ENCODE assay signal across 10 cellular contexts in genomic region chr19:16429066-16429758, GRCh38. TPM values are rescaled to one million over a fixed set of nuclear protein-coding genes. Genes with fewer than 3 reads are reported as not detected.
DNase-seq lines count a peak whose midpoint lies in the region; ATAC-seq and TF ChIP-seq lines count a peak whose summit lies in the region.
"Had no signal": no experiment of that assay in that cellular context is flagged by ENCODE, and none has a peak within 500 bp of the region (broad histone marks: within the 10 kb centered on the region; RNA-seq: fewer than 3 reads in every experiment).

No MANE protein-coding gene starts in this region.

- peak; percentile 39 for ATAC-seq in activated naive CD8-positive, alpha-beta T cell treated with anti-CD3 and anti-CD28 coated beads, Interleukin-2, amount 10 ng/mL, durations not matched to agents 7 days and 5 days (ENCODE audit: low read depth)
- peak; percentile 85 to 94 (median 88) for ATAC-seq in right lobe of liver
- ATAC-seq in upper lobe of left lung (ENCODE audit: low FRiP score in 2 of 2) = peak; percentile 29 to 77

- H3K36me3 ChIP-seq in mammary epithelial cell (ENCODE audit: insufficient read depth, low read length) = peaks cover 2% of the 10 kb centered on the region
- peaks cover 0 to 46% (median 23%) of the 10 kb centered on the region in 4 donors for H3K36me3 ChIP-seq in right lobe of liver
- H3K36me3 ChIP-seq in upper lobe of left lung = peaks cover 0 to 80% (median 54%) of the 10 kb centered on the region in 4 donors

- H3K4me2 ChIP-seq in mammary epithelial cell (ENCODE audit: insufficient read depth, low read depth, low read length) = no peak overlapping the region

- peaks cover 9% of the 10 kb centered on the region for H3K36me3 Mint-ChIP-seq in activated naive CD8-positive, alpha-beta T cell treated with anti-CD3 and anti-CD28 coated beads, Interleukin-2, amount 10 ng/mL, durations not matched to agents 7 days and 5 days
- H3K36me3 Mint-ChIP-seq in activated naive CD8-positive, alpha-beta T cell treated with anti-CD3 and anti-CD28 coated beads for 36 hours = peaks cover 15% of the 10 kb centered on the region

- no peaks in the 10 kb centered on the region for H3K27me3 ChIP-seq in mammary epithelial cell (ENCODE audit: insufficient read depth, low read length)
- H3K27me3 ChIP-seq in right lobe of liver = no peaks in the 10 kb centered on the region
- H3K27me3 ChIP-seq in upper lobe of left lung = no peaks in the 10 kb centered on the region
- H3K27me3 ChIP-seq: tibial artery had no signal

- TF ChIP-seq POLR2A in right lobe of liver (IDR thresholded peaks at IDR 0.05) (no peak), upper lobe of left lung (IDR thresholded peaks at IDR 0.05) (no peak)

- no peaks in the 10 kb centered on the region for H3K9me3 Mint-ChIP-seq in activated naive CD8-positive, alpha-beta T cell treated with anti-CD3 and anti-CD28 coated beads, Interleukin-2, amount 10 ng/mL, durations not matched to agents 7 days and 5 days
- no peaks in the 10 kb centered on the region for H3K9me3 Mint-ChIP-seq in activated naive CD8-positive, alpha-beta T cell treated with anti-CD3 and anti-CD28 coated beads for 36 hours

- 9% methylated on average over 9 of the region's 13 CpGs for WGBS in mammary epithelial cell (ENCODE audit: low coverage, missing lambda C conversion rate)
- 18% methylated on average over 5 of the region's 13 CpGs for WGBS in right lobe of liver (ENCODE audit: insufficient coverage, low coverage, low lambda C conversion rate, missing lambda C conversion rate)
- 52 to 68% methylated on average over 7 to 11 of the region's 13 CpGs for WGBS in upper lobe of left lung, 2 donors

- no peaks in the 10 kb centered on the region for H4K20me1 ChIP-seq in mammary epithelial cell (ENCODE audit: insufficient read depth, low read length)

- H3K4me1 ChIP-seq in mammary epithelial cell (ENCODE audit: insufficient read depth, low read length) (peaks cover 14% of the 10 kb centered on the region), right lobe of liver (no peaks in the 10 kb centered on the region), upper lobe of left lung (peaks cover 0 to 11% (median 7%) of the 10 kb centered on the region in 4 donors)

- no TSS peak for BruUV-seq in mammary epithelial cell (replicated peaks; lab: Mats Ljungman, UMichigan)

- peaks cover 8% of the 10 kb centered on the region for H3K4me1 Mint-ChIP-seq in activated naive CD8-positive, alpha-beta T cell treated with anti-CD3 and anti-CD28 coated beads, Interleukin-2, amount 10 ng/mL, durations not matched to agents 7 days and 5 days
- peaks cover 1% of the 10 kb centered on the region for H3K4me1 Mint-ChIP-seq in activated naive CD8-positive, alpha-beta T cell treated with anti-CD3 and anti-CD28 coated beads for 36 hours

- H3K4me3 Mint-ChIP-seq in activated naive CD8-positive, alpha-beta T cell treated with anti-CD3 and anti-CD28 coated beads, Interleukin-2, amount 10 ng/mL, durations not matched to agents 7 days and 5 days = no peak overlapping the region
- no peak overlapping the region for H3K4me3 Mint-ChIP-seq in activated naive CD8-positive, alpha-beta T cell treated with anti-CD3 and anti-CD28 coated beads for 36 hours

- H3K9ac ChIP-seq in mammary epithelial cell (ENCODE audit: insufficient read depth, low read length) = no peak overlapping the region

- CTCF ChIA-PET in mammary epithelial cell (lab: Charles Lee; ENCODE audit: low non-redundant PET) = interaction anchor here (0.6 kb wide), 1 partner anchor 28 kb away, joined by 3 read pairs; no protein-coding TSS in a partner anchor

- no peaks in the 10 kb centered on the region for H3K27me3 Mint-ChIP-seq in activated naive CD8-positive, alpha-beta T cell treated with anti-CD3 and anti-CD28 coated beads, Interleukin-2, amount 10 ng/mL, durations not matched to agents 7 days and 5 days
- no peaks in the 10 kb centered on the region for H3K27me3 Mint-ChIP-seq in activated naive CD8-positive, alpha-beta T cell treated with anti-CD3 and anti-CD28 coated beads for 36 hours

- intact Hi-C loops in mammary epithelial cell (cut with micrococcal nuclease) (no loop called here), right lobe of liver (cut with DNase I) (no loop called here)

- no peak for TF ChIP-seq CTCF in mammary epithelial cell (conservative IDR thresholded peaks at IDR 0.05 in 1 of 2, IDR thresholded peaks at IDR 0.05 in 1 of 2; ENCODE audit: extremely low read depth in 1 of 2, insufficient read depth in 1 of 2, low read depth in 1 of 2, low read length in 2 of 2)
- no peak for TF ChIP-seq CTCF in right lobe of liver (IDR thresholded peaks at IDR 0.05)
- TF ChIP-seq CTCF in upper lobe of left lung (IDR thresholded peaks at IDR 0.05) = no peak

- no peak for TF ChIP-seq EP300 in upper lobe of left lung (IDR thresholded peaks at IDR 0.05)

- peak overlapping the region; percentile 14 for H3K27ac Mint-ChIP-seq in activated naive CD8-positive, alpha-beta T cell treated with anti-CD3 and anti-CD28 coated beads, Interleukin-2, amount 10 ng/mL, durations not matched to agents 7 days and 5 days
- no peak overlapping the region for H3K27ac Mint-ChIP-seq in activated naive CD8-positive, alpha-beta T cell treated with anti-CD3 and anti-CD28 coated beads for 36 hours

- no peak for DNase-seq in activated naive CD8-positive, alpha-beta T cell treated with anti-CD3 and anti-CD28 coated beads, Interleukin-2, amount 10 ng/mL, durations not matched to agents 7 days and 5 days
- DNase-seq in activated naive CD8-positive, alpha-beta T cell treated with anti-CD3 and anti-CD28 coated beads for 36 hours = no peak
- DNase-seq in mammary epithelial cell = peak; percentile 80
- DNase-seq in right lobe of liver = peak; percentile 76 to 86 (median 84)
- DNase-seq in upper lobe of left lung = peak; percentile 67 to 86
- no peak for DNase-seq in activated T-cell treated with anti-CD3 and anti-CD28 coated beads, Interleukin-2, amount 50 U/mL, for 48 hours
- no peak for DNase-seq in NCI-H2227 treated with DMSO at 0.1 percent for 48 hours (lab: John Stamatoyannopoulos, UW)
- no peak for DNase-seq in 8988T
- DNase-seq: tibial artery had no signal

- in situ Hi-C loops in mammary epithelial cell (cut with MboI; ENCODE audit: low sequenced_read_pairs in 2 of 2) = no loop called here

- no peaks in the 10 kb centered on the region for H3K9me3 ChIP-seq in mammary epithelial cell (replicated peaks; ENCODE audit: insufficient read depth, low read length)
- no peaks in the 10 kb centered on the region for H3K9me3 ChIP-seq in right lobe of liver
- no peaks in the 10 kb centered on the region for H3K9me3 ChIP-seq in upper lobe of left lung
- H3K9me3 ChIP-seq: tibial artery had no signal

- H3K27ac ChIP-seq in mammary epithelial cell (ENCODE audit: insufficient read depth, low read depth, low read length) (no peak overlapping the region), right lobe of liver (no peak overlapping the region), upper lobe of left lung (no peak overlapping the region)
- H3K27ac ChIP-seq: tibial artery had no signal

- no peak overlapping the region for H2AFZ ChIP-seq in mammary epithelial cell (ENCODE audit: low read depth, low read length)

- POLR2A ChIA-PET in activated naive CD8-positive, alpha-beta T cell treated with anti-CD3 and anti-CD28 coated beads, Interleukin-2, amount 10 ng/mL, durations not matched to agents 7 days and 5 days (lab: Charles Lee) = no interaction called here

- no peak overlapping the region for H3K4me3 ChIP-seq in mammary epithelial cell (replicated peaks in 1 of 3; ENCODE audit: insufficient read depth in 1 of 3, low read depth in 2 of 3, low read length in 3 of 3)
- no peak overlapping the region for H3K4me3 ChIP-seq in right lobe of liver
- no peak overlapping the region for H3K4me3 ChIP-seq in upper lobe of left lung
- H3K4me3 ChIP-seq: skin epidermis, tibial artery had no signal

- H3K79me2 ChIP-seq in mammary epithelial cell (ENCODE audit: insufficient read depth, low read length) = no peaks in the 10 kb centered on the region

- dilution Hi-C loops in mammary epithelial cell (cut with HindIII; ENCODE audit: low sequenced_read_pairs) = no loop called here

RNA-seq across cellular contexts. Expression of gene EPS15L1, which starts 42.6 kb away (rescaled TPM):
- 10 to 100 TPM; 40.0 to 41.7 TPM for total RNA-seq in activated naive CD8-positive, alpha-beta T cell treated with anti-CD3 and anti-CD28 coated beads, Interleukin-2, amount 10 ng/mL, durations not matched to agents 7 days and 5 days
- total RNA-seq in activated naive CD8-positive, alpha-beta T cell treated with anti-CD3 and anti-CD28 coated beads for 36 hours = 10 to 100 TPM; 25.1 to 25.8 TPM
- total RNA-seq in mammary epithelial cell (10 to 100 TPM; 10.3 to 30.9 TPM), right lobe of liver (10 to 100 TPM in 4 of 6 experiments, 1 to 10 TPM in 2; 6.3 to 22.5 (median 13.8) TPM), upper lobe of left lung (10 to 100 TPM; 18.2 to 62.9 (median 33.2) TPM)
- polyA plus RNA-seq in mammary epithelial cell = 10.9 TPM
- polyA minus RNA-seq in mammary epithelial cell = 50.8 TPM

Comparison
In these comparisons a context has a peak if more than half of its experiments do, and no peak if none do; other contexts are left out.
1. DNase-seq: peak in mammary epithelial cell (single experiment), right lobe of liver (3 of 3) and upper lobe of left lung (2 of 2); none in activated naive CD8-positive, alpha-beta T cell treated with anti-CD3 and anti-CD28 coated beads, Interleukin-2, amount 10 ng/mL, durations not matched to agents 7 days and 5 days (single experiment), activated naive CD8-positive, alpha-beta T cell treated with anti-CD3 and anti-CD28 coated beads for 36 hours (single experiment), activated T-cell treated with anti-CD3 and anti-CD28 coated beads, Interleukin-2, amount 50 U/mL, for 48 hours (0 of 2), NCI-H2227 treated with DMSO at 0.1 percent for 48 hours (single experiment) and 8988T (single experiment).
2. Peak in every context shown above with its lines, with median percentiles within 50 percentile points of each other: ATAC-seq.